8 cellular contexts compared by ENCODE assay signal in genomic region chr10:90858489-90858968, GRCh38. TPM values are rescaled to one million over a fixed set of nuclear protein-coding genes. Genes with fewer than 3 reads are reported as not detected.
DNase-seq lines count a peak whose midpoint lies in the region; ATAC-seq, FAIRE-seq and TF ChIP-seq lines count a peak whose summit lies in the region.

No MANE protein-coding gene starts in this region.

- no peak for TF ChIP-seq EP300 in gastroesophageal sphincter (IDR thresholded peaks at IDR 0.05)

- no peak overlapping the region for H3K27ac Mint-ChIP-seq in T-helper 17 cell

- no peak for ATAC-seq in T-helper 17 cell
- no peak for ATAC-seq in gastroesophageal sphincter
- ATAC-seq in GM18870 (IDR thresholded peaks at IDR 0.05; ENCODE audit: unreplicated experiment): no peak

- no peak overlapping the region for H3K9ac ChIP-seq in rectal smooth muscle tissue (ENCODE audit: low read length)

- no peaks in the 10 kb centered on the region for H3K36me3 ChIP-seq in gastroesophageal sphincter
- H3K36me3 ChIP-seq in rectal smooth muscle tissue (ENCODE audit: control insufficient read depth, insufficient read depth, low read length): no peaks in the 10 kb centered on the region

- H3K27me3 ChIP-seq in gastroesophageal sphincter (peaks cover 51% of the 10 kb centered on the region), rectal smooth muscle tissue (ENCODE audit: control insufficient read depth, insufficient read depth, low read length) (peaks cover 5% of the 10 kb centered on the region)

- no peak for TF ChIP-seq CTCF in GM10266 (IDR thresholded peaks at IDR 0.05; ENCODE audit: control insufficient read depth, insufficient read depth, low read depth, missing control alignments)
- no peak for TF ChIP-seq CTCF in gastroesophageal sphincter (IDR thresholded peaks at IDR 0.05)
- no peak for TF ChIP-seq CTCF in D721Med (IDR thresholded peaks at IDR 0.05; ENCODE audit: insufficient read depth, missing control alignments)

- H3K9me3 ChIP-seq in T-helper 17 cell (ENCODE audit: control insufficient read depth, low read length, poor library complexity, severe bottlenecking): no peaks in the 10 kb centered on the region
- no peaks in the 10 kb centered on the region for H3K9me3 ChIP-seq in gastroesophageal sphincter

- no peak for TF ChIP-seq POLR2A in gastroesophageal sphincter (IDR thresholded peaks at IDR 0.05)

- in situ Hi-C loops in KBM-7 (cut with MboI; ENCODE audit: low pct_unique_long_range_greater_than_20kb, low sequenced_read_pairs): loop anchor here (25.0 kb wide), 1 partner anchor 1071 kb away; no protein-coding TSS in a partner anchor

- no peak for FAIRE-seq in D721Med (lab: Jason Lieb, UNC)

- peak overlapping the region; percentile 89 for H3K4me3 Mint-ChIP-seq in T-helper 17 cell

- 38 to 59% methylated on average over 7 to 9 of the region's 9 CpGs for WGBS in gastroesophageal sphincter (ENCODE audit: low coverage in 1 of 2), 2 donors

- H3K27ac ChIP-seq in gastroesophageal sphincter: peak overlapping the region in 1 of 4 donors; percentile 73
- no peak overlapping the region for H3K27ac ChIP-seq in rectal smooth muscle tissue (ENCODE audit: low read depth, low read length)

- H3K4me1 ChIP-seq in gastroesophageal sphincter (peaks cover 0 to 21% (median 0%) of the 10 kb centered on the region in 3 donors), rectal smooth muscle tissue (ENCODE audit: control insufficient read depth, insufficient read depth, low read length) (no peaks in the 10 kb centered on the region)

- no peaks in the 10 kb centered on the region for H3K36me3 Mint-ChIP-seq in T-helper 17 cell (ENCODE audit: low read depth)

- peaks cover 8% of the 10 kb centered on the region for H3K4me1 Mint-ChIP-seq in T-helper 17 cell

- H3K27me3 Mint-ChIP-seq in T-helper 17 cell: peaks cover 71% of the 10 kb centered on the region

- H3K4me3 ChIP-seq in gastroesophageal sphincter (peak overlapping the region; percentile 55 to 71), rectal smooth muscle tissue (ENCODE audit: low read length) (peak overlapping the region; percentile 62)

- peak; percentile 21 for DNase-seq in GM10266 (ENCODE audit: extremely low spot score)
- DNase-seq in T-helper 17 cell: no peak
- no peak for DNase-seq in NCI-H2107 treated with DMSO at 0.1 percent for 48 hours (lab: John Stamatoyannopoulos, UW; ENCODE audit: unreplicated experiment)
- DNase-seq in KBM-7: no peak
- DNase-seq in D721Med (ENCODE audit: insufficient read length, low spot score): no peak

RNA-seq across cellular contexts. Expression of gene HTR7, which starts 0.7 kb away (rescaled TPM):
- total RNA-seq in T-helper 17 cell (under 1 TPM in 1 of 2 donors, not detected in 1; 0.23 TPM), gastroesophageal sphincter (1 to 10 TPM in 1 of 4 donors, under 1 TPM in 3; 0.19 to 7.9 (median 0.41) TPM)

RNA-seq across cellular contexts. Expression of gene RPP30, which starts 13.2 kb away (rescaled TPM):
- total RNA-seq in T-helper 17 cell: 10 to 100 TPM; 19.8 to 28.2 TPM
- total RNA-seq in gastroesophageal sphincter: 10 to 100 TPM; 25.0 to 44.2 (median 30.8) TPM
